ENCODE assay signal across 8 cellular contexts in the genomic region with DNA sequence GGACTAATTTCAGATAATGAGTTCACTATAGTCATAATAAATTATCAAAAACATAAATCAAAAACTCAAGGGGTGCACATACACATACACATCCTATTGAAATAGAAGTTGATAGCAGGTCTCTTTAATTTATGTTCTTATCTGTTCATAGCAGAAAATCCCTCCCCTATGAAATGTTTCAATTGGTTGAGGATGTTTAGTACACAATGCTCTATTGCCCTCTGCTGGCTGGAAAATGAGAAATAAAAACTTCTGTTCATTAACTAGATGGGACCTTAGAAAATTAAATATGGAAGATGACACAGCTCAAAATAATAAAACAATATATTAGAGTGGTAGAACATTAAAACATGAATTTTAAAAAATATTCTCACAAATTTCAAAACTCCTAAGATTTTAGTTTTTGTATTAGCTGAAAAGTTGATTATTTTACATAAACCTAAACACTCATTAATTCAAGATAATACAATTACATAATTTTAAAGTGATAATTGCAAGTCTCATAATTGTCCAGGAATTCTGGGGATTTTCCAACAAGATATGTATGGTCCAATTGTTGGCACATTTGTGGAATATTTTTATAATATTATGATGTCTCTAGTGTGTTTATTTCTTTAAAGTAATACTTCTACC.
DNase-seq lines count a peak whose midpoint lies in the region; ATAC-seq, FAIRE-seq and TF ChIP-seq lines count a peak whose summit lies in the region.

No MANE protein-coding gene starts in this region.

- H3K23ac ChIP-seq in H9 (ENCODE audit: insufficient read length, low read depth, low read length) = no peak overlapping the region

- H3K27ac Mint-ChIP-seq in H9 (no peak overlapping the region), astrocyte (ENCODE audit: unreplicated experiment) (no peak overlapping the region)

- no peak overlapping the region for H3K14ac ChIP-seq in H9 (ENCODE audit: insufficient read depth, low read length)

- no peak overlapping the region for H3T11ph ChIP-seq in H9 (ENCODE audit: low read length)

- DNase-seq in EH (ENCODE audit: low read depth) (peak; percentile 69), H9 (no peak), NCI-H2107 treated with DMSO at 0.1 percent for 48 hours (lab: John Stamatoyannopoulos, UW; ENCODE audit: unreplicated experiment) (peak; percentile 73), astrocyte (ENCODE audit: low read depth) (peak; percentile 35), left kidney (ENCODE audit: low read depth, low spot score) (peak; percentile 75), mesenteric fat pad (ENCODE audit: low spot score) (no peak)
- DNase-seq in activated T-cell treated with anti-CD3 and anti-CD28 coated beads, Interleukin-2, amount 50 U/mL, for 48 hours = no peak

- no peaks in the 10 kb centered on the region for H3K9me3 ChIP-seq in H9 (ENCODE audit: control insufficient read depth, low read depth, low read length)
- no peaks in the 10 kb centered on the region for H3K9me3 ChIP-seq in astrocyte (ENCODE audit: insufficient read depth, low read depth, low read length)

- H3K79me2 ChIP-seq in H9 (ENCODE audit: insufficient read depth, low read length) = no peaks in the 10 kb centered on the region
- H3K79me2 ChIP-seq in astrocyte (ENCODE audit: insufficient read depth, low read length) = no peaks in the 10 kb centered on the region

- H3K27me3 ChIP-seq in H9 (ENCODE audit: insufficient read depth, low read length) (no peaks in the 10 kb centered on the region), astrocyte (ENCODE audit: insufficient read depth, low read length) (no peaks in the 10 kb centered on the region)

- H4K8ac ChIP-seq in H9 (replicated peaks; ENCODE audit: insufficient read length, low read depth, low read length) = no peak overlapping the region

- no peak overlapping the region for H3K4me3 ChIP-seq in astrocyte (ENCODE audit: insufficient read depth, low read depth, low read length)

- H4K20me1 ChIP-seq in H9 (ENCODE audit: control insufficient read depth, insufficient read depth, insufficient read length) (no peaks in the 10 kb centered on the region), astrocyte (ENCODE audit: insufficient read depth, low read length) (no peaks in the 10 kb centered on the region)

- H3K23me2 ChIP-seq in H9 (ENCODE audit: insufficient read length, low read depth, low read length, poor library complexity, severe bottlenecking) = no peaks in the 10 kb centered on the region

- no peaks in the 10 kb centered on the region for H3K9me3 Mint-ChIP-seq in H9
- H3K9me3 Mint-ChIP-seq in astrocyte (ENCODE audit: unreplicated experiment) = no peaks in the 10 kb centered on the region

- H2AFZ ChIP-seq in H9 (ENCODE audit: low read length) (no peak overlapping the region), astrocyte (ENCODE audit: low read depth, low read length) (no peak overlapping the region)

- H3K4me1 ChIP-seq in H9 (ENCODE audit: insufficient read depth, low read length) (no peaks in the 10 kb centered on the region), astrocyte (ENCODE audit: insufficient read depth, low read length) (peaks cover 4% of the 10 kb centered on the region)

- H3K79me1 ChIP-seq in H9 (ENCODE audit: insufficient read depth, low read depth, low read length, poor library complexity, severe bottlenecking) = no peaks in the 10 kb centered on the region

- H2BK20ac ChIP-seq in H9 (ENCODE audit: low read depth, low read length, poor library complexity, severe bottlenecking) = no peak overlapping the region

- no peak overlapping the region for H4K5ac ChIP-seq in H9 (ENCODE audit: insufficient read length, low read depth, low read length)

- TF ChIP-seq CTCF in H9 (conservative IDR thresholded peaks at IDR 0.05) (peak; percentile 85), astrocyte (IDR thresholded peaks at IDR 0.05; ENCODE audit: insufficient read depth, low read depth, low read length) (peak; percentile 63)

- no peak for ATAC-seq in GM18498 (IDR thresholded peaks at IDR 0.05; ENCODE audit: unreplicated experiment)

- H3K9ac ChIP-seq in H9 (ENCODE audit: extremely low read depth, insufficient read length, low read length) (no peak overlapping the region), astrocyte (ENCODE audit: low read length) (no peak overlapping the region)

- no peak overlapping the region for H2BK12ac ChIP-seq in H9 (ENCODE audit: insufficient read length, low read depth, low read length)

- H3K27ac ChIP-seq in H9 (ENCODE audit: insufficient read length, low read depth, low read length) (no peak overlapping the region), astrocyte (ENCODE audit: low read depth, low read length) (no peak overlapping the region)

- H4K91ac ChIP-seq in H9 (ENCODE audit: insufficient read length, low read depth, low read length) = no peak overlapping the region

- no peak overlapping the region for H3K4me2 ChIP-seq in H9 (ENCODE audit: insufficient read depth, insufficient read length, low read length)
- no peak overlapping the region for H3K4me2 ChIP-seq in astrocyte (ENCODE audit: low read length)

- no peak overlapping the region for H3K18ac ChIP-seq in H9 (ENCODE audit: insufficient read length, low read depth, low read length)

- H3K36me3 Mint-ChIP-seq in H9 (ENCODE audit: insufficient read depth in 1 of 3, low read depth in 3 of 3) (no peaks in the 10 kb centered on the region), astrocyte (ENCODE audit: low read depth, unreplicated experiment) (no peaks in the 10 kb centered on the region)

- H3K27me3 Mint-ChIP-seq in H9 (ENCODE audit: low read depth) (no peaks in the 10 kb centered on the region), astrocyte (ENCODE audit: low read depth, unreplicated experiment) (no peaks in the 10 kb centered on the region)

- H3K4me3 Mint-ChIP-seq in H9 (no peak overlapping the region), astrocyte (ENCODE audit: unreplicated experiment) (no peak overlapping the region)

- H2BK15ac ChIP-seq in H9 (ENCODE audit: low read depth, low read length) = no peak overlapping the region

- H2BK120ac ChIP-seq in H9 (ENCODE audit: low read depth, low read length, poor library complexity, severe bottlenecking) = no peak overlapping the region

- H2AK5ac ChIP-seq in H9 (ENCODE audit: insufficient read length, low read length) = no peak overlapping the region

- H3K36me3 ChIP-seq in astrocyte (ENCODE audit: insufficient read depth, low read length) = no peaks in the 10 kb centered on the region

- H3K4me1 Mint-ChIP-seq in H9 (no peaks in the 10 kb centered on the region), astrocyte (ENCODE audit: low read depth, unreplicated experiment) (peaks cover 4% of the 10 kb centered on the region)

- no peak overlapping the region for H2BK5ac ChIP-seq in H9 (ENCODE audit: insufficient read length, low read length)

- H3K4ac ChIP-seq in H9 (ENCODE audit: low read depth, low read length) = no peak overlapping the region

- H3K56ac ChIP-seq in H9 (ENCODE audit: insufficient read length, low read depth, low read length) = no peak overlapping the region

- peak; percentile 78 for FAIRE-seq in astrocyte (lab: Jason Lieb, UNC)

Comparison
In these comparisons a context has a peak if more than half of its experiments do, and no peak if none do; other contexts are left out.
1. DNase-seq: peak in EH (single experiment), NCI-H2107 treated with DMSO at 0.1 percent for 48 hours (single experiment), astrocyte (single experiment) and left kidney (single experiment); none in H9 (single experiment), mesenteric fat pad (single experiment) and activated T-cell treated with anti-CD3 and anti-CD28 coated beads, Interleukin-2, amount 50 U/mL, for 48 hours (0 of 2).